Comparison of ENCODE assay signal across 12 cellular contexts in the genomic region with DNA sequence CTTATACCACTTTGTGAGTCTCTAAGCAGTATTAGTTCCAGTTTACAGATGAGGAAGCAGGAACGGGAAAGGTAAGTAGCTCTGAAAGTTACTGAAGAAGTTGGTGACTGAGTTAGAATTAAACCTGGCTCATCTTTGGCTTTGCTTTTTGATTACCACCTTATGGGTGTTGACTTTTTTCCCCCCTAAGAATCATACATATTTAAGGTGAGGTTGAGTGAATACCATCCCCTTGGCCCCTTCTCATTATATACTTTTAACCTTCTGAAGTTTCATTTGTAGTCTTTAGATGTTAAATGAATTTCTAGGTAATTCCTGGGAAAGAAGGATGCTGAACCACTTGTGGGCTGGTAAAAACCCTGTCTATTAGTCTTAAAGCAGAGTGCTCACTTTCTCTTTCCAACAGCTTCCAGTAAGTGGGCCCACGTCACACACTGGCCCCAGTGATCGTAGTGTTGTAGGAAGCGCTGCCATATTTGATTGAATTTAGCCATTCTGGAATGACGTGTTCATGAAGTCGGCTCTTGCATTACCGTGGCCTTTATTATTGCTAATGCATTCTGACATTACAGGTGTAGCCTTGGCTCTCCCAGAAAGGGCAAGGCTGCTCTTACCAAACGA.
"Had no signal": no experiment of that assay in that cellular context is flagged by ENCODE, and none has a peak within 500 bp of the region (broad histone marks: within the 10 kb centered on the region; RNA-seq: fewer than 3 reads in every experiment).

No MANE protein-coding gene starts in this region.

- H3K4me3 ChIP-seq: cardiac muscle cell, left lung, mucosa of descending colon, suprapubic skin had no signal

- H3K27ac Mint-ChIP-seq: memory B cell had no signal

- DNase-seq: islet precursor cell; left lung; mucosa of descending colon; naive thymus-derived CD4-positive, alpha-beta T cell; retina; stimulated activated CD4-positive, alpha-beta T cell treated with anti-CD3 and anti-CD28 coated beads, Interleukin-12 subunit alpha, Interleukin-12 subunit beta, amount 100 ng/mL, for 4 hours; stimulated activated CD4-positive, alpha-beta T cell treated with anti-CD3 and anti-CD28 coated beads, Interleukin-2, amount 100 ng/mL, for 24 hours; trophoblast cell had no signal

- H3K27me3 Mint-ChIP-seq: memory B cell; naive thymus-derived CD4-positive, alpha-beta T cell had no signal

- ATAC-seq: left lung; mucosa of descending colon; naive thymus-derived CD4-positive, alpha-beta T cell had no signal

- H3K36me3 ChIP-seq: cardiac muscle cell, left lung, neutrophil, suprapubic skin had no signal

- H3K27ac ChIP-seq: cardiac muscle cell, neutrophil, suprapubic skin had no signal

- H3K27me3 ChIP-seq: cardiac muscle cell, left lung, neutrophil, suprapubic skin had no signal

- H3K9me3 ChIP-seq: left lung, mucosa of descending colon, neutrophil, suprapubic skin had no signal

- H3K4me3 Mint-ChIP-seq: memory B cell; naive thymus-derived CD4-positive, alpha-beta T cell had no signal

- H3K9me3 Mint-ChIP-seq: memory B cell; naive thymus-derived CD4-positive, alpha-beta T cell had no signal
